ENCODE assay signal across 9 cellular contexts in genomic region chr2:10278029-10278762, GRCh38. TPM values are rescaled to one million over a fixed set of nuclear protein-coding genes. Genes with fewer than 3 reads are reported as not detected.
DNase-seq lines count a peak whose midpoint lies in the region; ATAC-seq and TF ChIP-seq lines count a peak whose summit lies in the region.
"Had no signal": no experiment of that assay in that cellular context is flagged by ENCODE, and none has a peak within 500 bp of the region (broad histone marks: within the 10 kb centered on the region; RNA-seq: fewer than 3 reads in every experiment).

No MANE protein-coding gene starts in this region.

- H3K4me1 ChIP-seq in liver (ENCODE audit: control insufficient read depth in 4 of 4, insufficient read depth in 4 of 4, low read length in 3 of 4) (peaks cover 2 to 36% (median 25%) of the 10 kb centered on the region in 4 donors), thoracic aorta (ENCODE audit: control insufficient read depth in 1 of 2, low read depth in 2 of 2) (peaks cover 7 to 16% of the 10 kb centered on the region in 2 donors)

- no peaks in the 10 kb centered on the region for H3K9me3 Mint-ChIP-seq in activated naive CD8-positive, alpha-beta T cell treated with anti-CD3 and anti-CD28 coated beads, Interleukin-2, amount 50 U/mL, for 24 hours
- H3K9me3 Mint-ChIP-seq in progenitor cell of endocrine pancreas (ENCODE audit: low read depth): no peaks in the 10 kb centered on the region

- 59% methylated on average over 19 of the region's 19 CpGs for WGBS in liver

- peaks cover 25% of the 10 kb centered on the region for H3K4me1 Mint-ChIP-seq in activated naive CD8-positive, alpha-beta T cell treated with anti-CD3 and anti-CD28 coated beads, Interleukin-2, amount 50 U/mL, for 24 hours
- H3K4me1 Mint-ChIP-seq in progenitor cell of endocrine pancreas (ENCODE audit: low read depth): peaks cover 2% of the 10 kb centered on the region

- no peak overlapping the region for H3K4me3 Mint-ChIP-seq in activated naive CD8-positive, alpha-beta T cell treated with anti-CD3 and anti-CD28 coated beads, Interleukin-2, amount 50 U/mL, for 24 hours
- H3K4me3 Mint-ChIP-seq in progenitor cell of endocrine pancreas (ENCODE audit: low read depth): no peak overlapping the region

- H3K9ac ChIP-seq in liver (ENCODE audit: low read depth in 1 of 2, low read length in 2 of 2): no peak overlapping the region

- no peak for TF ChIP-seq RAD21 in liver (IDR thresholded peaks at IDR 0.05)

- H3K27me3 Mint-ChIP-seq in activated naive CD8-positive, alpha-beta T cell treated with anti-CD3 and anti-CD28 coated beads, Interleukin-2, amount 50 U/mL, for 24 hours: peaks cover 5% of the 10 kb centered on the region
- H3K27me3 Mint-ChIP-seq in progenitor cell of endocrine pancreas: peaks cover 28% of the 10 kb centered on the region

- DNase-seq in activated T-cell treated with anti-CD3 and anti-CD28 coated beads for 48 hours (ENCODE audit: low read depth): peak; percentile 25
- DNase-seq in activated T-cell treated with anti-CD3 and anti-CD28 coated beads for 4 hours: no peak
- DNase-seq in activated naive CD8-positive, alpha-beta T cell treated with anti-CD3 and anti-CD28 coated beads, Interleukin-2, amount 50 U/mL, for 24 hours: peak; percentile 47
- no peak for DNase-seq in thoracic aorta (ENCODE audit: low spot score)
- no peak for DNase-seq in NCI-H1436 treated with DMSO at 0.1 percent for 48 hours (lab: John Stamatoyannopoulos, UW)
- DNase-seq in progenitor cell of endocrine pancreas (ENCODE audit: low spot score, unreplicated experiment): no peak

- peak overlapping the region; percentile 15 for H3K27ac Mint-ChIP-seq in activated naive CD8-positive, alpha-beta T cell treated with anti-CD3 and anti-CD28 coated beads, Interleukin-2, amount 50 U/mL, for 24 hours
- no peak overlapping the region for H3K27ac Mint-ChIP-seq in progenitor cell of endocrine pancreas

- H3K27ac ChIP-seq in liver (ENCODE audit: low read depth in 1 of 2, low read length in 2 of 2) (peak overlapping the region; percentile 89 to 91), thoracic aorta (peak overlapping the region in 1 of 2 donors; percentile 33)
- H3K27ac ChIP-seq: C4-2B had no signal

- H3K36me3 Mint-ChIP-seq in activated naive CD8-positive, alpha-beta T cell treated with anti-CD3 and anti-CD28 coated beads, Interleukin-2, amount 50 U/mL, for 24 hours (ENCODE audit: low read depth): no peaks in the 10 kb centered on the region
- H3K36me3 Mint-ChIP-seq in progenitor cell of endocrine pancreas (ENCODE audit: insufficient read depth): no peaks in the 10 kb centered on the region

- H3K4me3 ChIP-seq in liver (ENCODE audit: low read depth in 1 of 3, low read length in 3 of 3) (peak overlapping the region in 2 of 3 donors; percentile 12 to 43), thoracic aorta (peak overlapping the region; percentile 3)

- TF ChIP-seq CTCF in liver (IDR thresholded peaks at IDR 0.05; ENCODE audit: low read depth, low read length, missing input control): no peak
- TF ChIP-seq CTCF in thoracic aorta (IDR thresholded peaks at IDR 0.05): no peak
- no peak for TF ChIP-seq CTCF in progenitor cell of endocrine pancreas (IDR thresholded peaks at IDR 0.05; ENCODE audit: unreplicated experiment)

- H3K36me3 ChIP-seq in liver (ENCODE audit: control insufficient read depth in 4 of 4, insufficient read depth in 3 of 4, low read depth in 1 of 4, low read length in 3 of 4): no peaks in the 10 kb centered on the region
- H3K36me3 ChIP-seq in thoracic aorta: no peaks in the 10 kb centered on the region

- H3K27me3 ChIP-seq in liver (ENCODE audit: control insufficient read depth in 4 of 4, insufficient read depth in 4 of 4, low read length in 3 of 4) (no peaks in the 10 kb centered on the region), thoracic aorta (replicated peaks; ENCODE audit: insufficient read depth) (no peaks in the 10 kb centered on the region)

- ATAC-seq in activated naive CD8-positive, alpha-beta T cell treated with anti-CD3 and anti-CD28 coated beads, Interleukin-2, amount 50 U/mL, for 24 hours: peak; percentile 55
- peak; percentile 49 for ATAC-seq in thoracic aorta (ENCODE audit: insufficient number of reproducible peaks, low FRiP score, low read depth)
- no peak for ATAC-seq in HG02840 (IDR thresholded peaks at IDR 0.05; ENCODE audit: low FRiP score, unreplicated experiment)

- H3K9me3 ChIP-seq in liver (ENCODE audit: control insufficient read depth in 4 of 4, low read length in 3 of 4) (no peaks in the 10 kb centered on the region), thoracic aorta (no peaks in the 10 kb centered on the region)

TF ChIP-seq in liver, 16 proteins besides CTCF, POLR2A, EP300 and RAD21:
- TF ChIP-seq HNF4A (conservative IDR thresholded peaks at IDR 0.05): peak in 1 of 2 donors; percentile 39
- TF ChIP-seq FOXA2 (IDR thresholded peaks at IDR 0.05): no peak

RNA-seq across cellular contexts. Expression of gene HPCAL1, which starts 24.5 kb away (rescaled TPM):
- 10 to 100 TPM; 17.3 to 18.1 TPM for total RNA-seq in liver
- polyA plus RNA-seq in liver: 10 to 100 TPM; 27.7 to 27.9 TPM
- total RNA-seq in thoracic aorta: 10 to 100 TPM; 34.6 to 50.2 TPM
- 16.5 and 16.8 TPM in 2 replicates for total RNA-seq in progenitor cell of endocrine pancreas

Comparison
In these comparisons a context has a peak if more than half of its experiments do, and no peak if none do; other contexts are left out.
1. DNase-seq: peak in activated T-cell treated with anti-CD3 and anti-CD28 coated beads for 48 hours (single experiment) and activated naive CD8-positive, alpha-beta T cell treated with anti-CD3 and anti-CD28 coated beads, Interleukin-2, amount 50 U/mL, for 24 hours (single experiment); none in activated T-cell treated with anti-CD3 and anti-CD28 coated beads for 4 hours (single experiment), thoracic aorta (single experiment), NCI-H1436 treated with DMSO at 0.1 percent for 48 hours (single experiment) and progenitor cell of endocrine pancreas (single experiment).